Comparison of ENCODE assay signal across 21 cellular contexts in genomic region chr19:324716-325115, GRCh38.
"Had no signal": no experiment of that assay in that cellular context is flagged by ENCODE, and none has a peak within 500 bp of the region (broad histone marks: within the 10 kb centered on the region; RNA-seq: fewer than 3 reads in every experiment).

No MANE protein-coding gene starts in this region.

- ATAC-seq: foreskin keratinocyte, gastroesophageal sphincter, left lung, left ventricle myocardium superior had no signal

- H3K27me3 Mint-ChIP-seq: memory B cell had no signal

- H3K4me3 ChIP-seq: coronary artery, dorsolateral prefrontal cortex, esophagus muscularis mucosa, gastroesophageal sphincter, heart left ventricle, hepatocyte, left lung, lung had no signal

- H3K9me3 ChIP-seq: gastroesophageal sphincter had no signal

- H3K4me1 Mint-ChIP-seq: immature natural killer cell, memory B cell had no signal

- H3K4me3 Mint-ChIP-seq: immature natural killer cell, memory B cell had no signal

- H3K4me1 ChIP-seq: foreskin keratinocyte, gastroesophageal sphincter, left lung had no signal

- H3K27ac ChIP-seq: coronary artery, dorsolateral prefrontal cortex, esophagus muscularis mucosa, foreskin keratinocyte, gastroesophageal sphincter, hepatocyte, left lung had no signal

- H3K27me3 ChIP-seq: dorsolateral prefrontal cortex, esophagus muscularis mucosa, foreskin keratinocyte, gastroesophageal sphincter, heart left ventricle, hepatocyte, left lung had no signal

- DNase-seq: dermis blood vessel endothelial cell; effector CD4-positive, alpha-beta T cell; effector memory CD4-positive, alpha-beta T cell; foreskin keratinocyte; hypothalamus; immature natural killer cell; islet precursor cell; left cardiac atrium; left ventricle myocardium superior; mammary epithelial cell; mesendoderm; midbrain had no signal

- H3K27ac Mint-ChIP-seq: immature natural killer cell, memory B cell had no signal
